Comparison of ENCODE assay signal across 14 cellular contexts in the genomic region with DNA sequence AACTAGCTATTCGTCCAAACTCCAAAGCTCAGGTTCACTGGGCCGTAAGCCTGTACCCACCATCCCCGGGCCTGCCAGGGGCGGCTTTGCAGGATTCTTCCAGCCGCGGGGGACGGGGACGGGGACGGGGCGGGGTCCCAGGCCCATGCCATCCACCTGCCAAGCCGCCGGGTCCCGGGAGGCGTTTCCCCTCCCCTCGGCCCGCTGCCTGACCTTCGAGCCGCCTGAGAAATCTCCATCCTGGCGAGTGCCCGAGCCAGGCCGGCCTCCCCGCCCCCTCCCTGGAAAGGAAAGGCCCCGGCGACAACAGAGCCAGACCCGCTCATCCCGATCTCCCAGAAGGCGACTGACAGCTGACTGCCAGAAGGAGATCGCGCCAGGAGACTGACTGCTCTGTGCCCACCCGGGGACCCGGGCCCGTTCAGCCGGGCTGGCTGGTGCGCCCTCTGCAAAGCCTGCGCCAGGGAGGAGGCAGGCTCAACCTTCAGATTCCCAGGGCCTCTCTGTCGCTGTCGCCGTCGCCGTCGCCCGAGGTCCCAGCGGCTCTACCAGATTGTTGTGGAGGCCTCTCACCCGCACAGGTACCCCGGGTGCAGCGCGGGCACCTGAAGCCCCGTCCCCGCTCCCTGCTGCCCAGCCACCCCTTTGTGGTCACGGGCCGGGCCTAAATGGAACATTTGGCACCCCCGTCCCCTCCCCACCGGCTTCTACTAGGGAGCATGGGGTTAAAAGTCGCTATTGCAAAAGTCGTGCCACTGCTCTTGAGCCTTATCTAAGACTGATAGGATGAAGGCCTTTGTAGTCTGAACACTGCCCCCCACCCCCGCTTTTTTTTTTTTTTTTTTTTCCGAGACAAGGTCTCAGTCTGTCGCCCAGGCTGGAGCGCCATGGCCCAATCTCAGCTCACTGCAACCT. TPM values are rescaled to one million over a fixed set of nuclear protein-coding genes. Genes with fewer than 3 reads are reported as not detected.
DNase-seq lines count a peak whose midpoint lies in the region; ATAC-seq, FAIRE-seq and TF ChIP-seq lines count a peak whose summit lies in the region.
"Had no signal": no experiment of that assay in that cellular context is flagged by ENCODE, and none has a peak within 500 bp of the region (broad histone marks: within the 10 kb centered on the region; RNA-seq: fewer than 3 reads in every experiment).

Gene RGN, plus strand, starts transcription at position 315 of the 915 bp plus-strand sequence. CDS start 2,702 bp downstream, outside the sequence.

- H3K9me3 ChIP-seq in right atrium auricular region = no peaks in the 10 kb centered on the region
- H3K9me3 ChIP-seq in pancreas = no peaks in the 10 kb centered on the region
- no peaks in the 10 kb centered on the region for H3K9me3 ChIP-seq in WERI-Rb-1 (ENCODE audit: severe bottlenecking)

- H3K4me1 Mint-ChIP-seq in naive thymus-derived CD8-positive, alpha-beta T cell = peaks cover 0 to 2% (median 0%) of the 10 kb centered on the region in 4 donors

- POLR2A ChIA-PET in naive thymus-derived CD8-positive, alpha-beta T cell (lab: Charles Lee) = no interaction called here

- DNase-seq in AG08395 (ENCODE audit: low spot score) = peak; percentile 4
- DNase-seq in brain microvascular endothelial cell = no peak
- no peak for DNase-seq in right atrium auricular region (ENCODE audit: low spot score)
- DNase-seq in pancreas = peak; percentile 48 to 82 (median 62)
- no peak for DNase-seq in NCI-H2227 treated with DMSO at 0.1 percent for 48 hours (lab: John Stamatoyannopoulos, UW)
- no peak for DNase-seq in GM13977 (ENCODE audit: low spot score)
- DNase-seq in naive thymus-derived CD8-positive, alpha-beta T cell = no peak
- no peak for DNase-seq in WERI-Rb-1
- DNase-seq: ACHN, activated T-cell treated with anti-CD3 and anti-CD28 coated beads for 4 hours, GOT3, NCI-H2171 treated with DMSO at 0.1 percent for 48 hours had no signal

- no peaks in the 10 kb centered on the region for H3K9me3 Mint-ChIP-seq in naive thymus-derived CD8-positive, alpha-beta T cell

- 9 to 25% methylated on average over 50 to 59 of the region's 59 CpGs for WGBS in pancreas, 2 donors

- no peak within 1 kb of the TSS for H3K4me3 Mint-ChIP-seq in naive thymus-derived CD8-positive, alpha-beta T cell

- H3K4me3 ChIP-seq in brain microvascular endothelial cell (ENCODE audit: low read depth, low read length) = peak within 1 kb of the TSS; percentile 38
- H3K4me3 ChIP-seq in right atrium auricular region = peak within 1 kb of the TSS; percentile 32 to 51
- H3K4me3 ChIP-seq in pancreas = peak within 1 kb of the TSS; percentile 17 to 41 (median 34)
- no peak within 1 kb of the TSS for H3K4me3 ChIP-seq in WERI-Rb-1 (ENCODE audit: low read depth, low read length)
- H3K4me3 ChIP-seq: SK-N-MC had no signal

- in situ Hi-C loops in brain microvascular endothelial cell (cut with HindIII; ENCODE audit: low pct_ligation_motif_present, low sequenced_read_pairs) (no loop called here), GM13977 (cut with MboI; ENCODE audit: low pct_unique_long_range_greater_than_20kb, low sequenced_read_pairs, unreplicated experiment) (no loop called here)

- no peaks in the 10 kb centered on the region for H3K27me3 Mint-ChIP-seq in naive thymus-derived CD8-positive, alpha-beta T cell

- no peak within 1 kb of the TSS for H3K27ac Mint-ChIP-seq in naive thymus-derived CD8-positive, alpha-beta T cell

- H3K4me1 ChIP-seq in right atrium auricular region = no peaks in the 10 kb centered on the region
- no peaks in the 10 kb centered on the region for H3K4me1 ChIP-seq in pancreas

- ATAC-seq in pancreas = peak; percentile 74 to 88 (median 82)
- ATAC-seq in naive thymus-derived CD8-positive, alpha-beta T cell = no peak

- H3K36me3 ChIP-seq in brain microvascular endothelial cell (replicated peaks) (no peaks in the 10 kb centered on the region), right atrium auricular region (no peaks in the 10 kb centered on the region), pancreas (no peaks in the 10 kb centered on the region), WERI-Rb-1 (no peaks in the 10 kb centered on the region)

- no peak for FAIRE-seq in pancreas (lab: Jason Lieb, UNC)

- H3K27ac ChIP-seq in brain microvascular endothelial cell (no peak within 1 kb of the TSS), right atrium auricular region (peak within 1 kb of the TSS; percentile 69 to 72), pancreas (peak within 1 kb of the TSS; percentile 26 to 76 (median 52)), WERI-Rb-1 (no peak within 1 kb of the TSS)
- H3K27ac ChIP-seq: SK-N-MC had no signal

- intact Hi-C loops in pancreas (cut with DNase I) = no loop called here

- H3K27me3 ChIP-seq in brain microvascular endothelial cell (replicated peaks) (no peaks in the 10 kb centered on the region), right atrium auricular region (no peaks in the 10 kb centered on the region), pancreas (peaks cover 0 to under 1% (median 0%) of the 10 kb centered on the region in 4 donors), WERI-Rb-1 (ENCODE audit: insufficient read depth, low read depth, severe bottlenecking) (peaks cover 15% of the 10 kb centered on the region)

- no peaks in the 10 kb centered on the region for H3K36me3 Mint-ChIP-seq in naive thymus-derived CD8-positive, alpha-beta T cell

- TF ChIP-seq CTCF in brain microvascular endothelial cell (IDR thresholded peaks at IDR 0.05; ENCODE audit: low read depth, low read length, missing control alignments) (no peak), right atrium auricular region (IDR thresholded peaks at IDR 0.05) (no peak), pancreas (IDR thresholded peaks at IDR 0.05) (no peak), GM13977 (IDR thresholded peaks at IDR 0.05; ENCODE audit: extremely low read depth, insufficient read depth, missing control alignments) (no peak), WERI-Rb-1 (IDR thresholded peaks at IDR 0.05; ENCODE audit: low read depth, low read length) (no peak)

RNA-seq across cellular contexts. Expression of gene RGN, which starts in this region (rescaled TPM):
- total RNA-seq in right atrium auricular region (10 to 100 TPM in 1 of 2 donors, 1 to 10 TPM in 1; 7.3 to 14.1 TPM), pancreas (10 to 100 TPM; 11.2 to 30.1 (median 20.0) TPM)
- polyA plus RNA-seq in pancreas = 10 to 100 TPM; 21.3 to 32.1 TPM
- total RNA-seq in naive thymus-derived CD8-positive, alpha-beta T cell = not detected
- not detected for polyA plus RNA-seq in naive thymus-derived CD8-positive, alpha-beta T cell
- total RNA-seq: myocyte had no signal

Comparison
In these comparisons a context has a peak if more than half of its experiments do, and no peak if none do; other contexts are left out.
1. RNA of gene RGN (total RNA-seq): 11.2 to 30.1 TPM in pancreas and 7.3 to 14.1 TPM in right atrium auricular region; not detected in naive thymus-derived CD8-positive, alpha-beta T cell; every median in the first group is over 4 times any median in the second.
2. RNA of gene RGN (polyA plus RNA-seq): 21.3 to 32.1 TPM in pancreas; not detected in naive thymus-derived CD8-positive, alpha-beta T cell; every median in the first group is over 10 times any median in the second.
3. DNase-seq: peak in AG08395 (single experiment) and pancreas (6 of 6); none in brain microvascular endothelial cell (single experiment), right atrium auricular region (single experiment), NCI-H2227 treated with DMSO at 0.1 percent for 48 hours (single experiment), GM13977 (single experiment), naive thymus-derived CD8-positive, alpha-beta T cell (0 of 10) and WERI-Rb-1 (single experiment).
4. H3K27ac ChIP-seq: peak in right atrium auricular region (2 of 2) and pancreas (4 of 4); none in brain microvascular endothelial cell (single experiment) and WERI-Rb-1 (single experiment).
5. ATAC-seq: peak in pancreas (4 of 4); none in naive thymus-derived CD8-positive, alpha-beta T cell (0 of 2).